Comparison of ENCODE assay signal across 19 cellular contexts in the genomic region with DNA sequence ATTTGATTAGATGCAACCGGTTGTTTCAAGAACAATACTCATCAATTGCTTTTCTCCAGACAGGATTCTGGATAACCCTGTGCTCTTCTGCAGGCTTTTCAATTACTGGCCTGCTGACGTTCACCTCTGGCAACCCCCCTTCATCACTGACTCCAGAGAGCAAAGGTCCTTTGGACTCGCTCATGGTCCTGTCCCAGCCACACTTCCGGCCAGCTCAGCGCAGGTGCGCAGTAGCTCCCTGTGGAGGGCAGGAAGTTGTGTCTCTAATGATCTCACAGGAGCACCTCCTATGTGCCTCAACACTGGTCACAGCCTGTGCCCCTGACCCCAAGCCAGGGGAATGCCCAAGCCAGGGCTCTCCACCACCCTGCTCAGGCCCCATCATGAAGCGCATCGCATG. TPM values are rescaled to one million over a fixed set of nuclear protein-coding genes. Genes with fewer than 3 reads are reported as not detected.
DNase-seq lines count a peak whose midpoint lies in the region; ATAC-seq and TF ChIP-seq lines count a peak whose summit lies in the region.
"Had no signal": no experiment of that assay in that cellular context is flagged by ENCODE, and none has a peak within 500 bp of the region (broad histone marks: within the 10 kb centered on the region; RNA-seq: fewer than 3 reads in every experiment).

No MANE protein-coding gene starts in this region.

- H3K27ac Mint-ChIP-seq in activated CD4-positive, alpha-beta T cell treated with anti-CD3 and anti-CD28 coated beads, Interleukin-2, amount 10 ng/mL, durations not matched to agents 24 days and 14 days: peak overlapping the region; percentile 51
- peak overlapping the region; percentile 40 for H3K27ac Mint-ChIP-seq in activated T-helper 1 cell treated with anti-CD3 and anti-CD28 coated beads, Interleukin-12 subunit alpha, Interleukin-12 subunit beta, Interleukin-2, Interleukin-4 antibody, amounts not matched to agents 30 ng/mL and 10 ng/mL and 1 ng/mL, durations not matched to agents 14 hours and 24 hours and 36 hours
- H3K27ac Mint-ChIP-seq: CD4-positive, alpha-beta memory T cell; GM23338; H9 had no signal

- no peak overlapping the region for H3K4me3 Mint-ChIP-seq in activated CD4-positive, alpha-beta T cell treated with anti-CD3 and anti-CD28 coated beads, Interleukin-2, amount 10 ng/mL, durations not matched to agents 24 days and 14 days
- no peak overlapping the region for H3K4me3 Mint-ChIP-seq in activated T-helper 1 cell treated with anti-CD3 and anti-CD28 coated beads, Interleukin-12 subunit alpha, Interleukin-12 subunit beta, Interleukin-2, Interleukin-4 antibody, amounts not matched to agents 30 ng/mL and 10 ng/mL and 1 ng/mL, durations not matched to agents 14 hours and 24 hours and 36 hours
- H3K4me3 Mint-ChIP-seq: CD4-positive, alpha-beta memory T cell; GM23338; H9 had no signal

- DNase-seq in activated CD4-positive, alpha-beta T cell treated with anti-CD3 and anti-CD28 coated beads, Interleukin-2, amount 10 ng/mL, durations not matched to agents 24 days and 14 days: no peak
- no peak for DNase-seq in activated CD4-positive, alpha-beta T cell treated with anti-CD3 and anti-CD28 coated beads, Interleukin-2, amount 50 U/mL, for 48 hours
- DNase-seq in activated T-helper 1 cell treated with anti-CD3 and anti-CD28 coated beads, Interleukin-12 subunit alpha, Interleukin-12 subunit beta, Interleukin-2, Interleukin-4 antibody, amounts not matched to agents 30 ng/mL and 10 ng/mL and 1 ng/mL, durations not matched to agents 14 hours and 24 hours and 36 hours (ENCODE audit: low spot score): no peak
- DNase-seq in left lobe of liver (ENCODE audit: low spot score) (peak; percentile 49), AML-193 (lab: John Stamatoyannopoulos, UW) (no peak)
- DNase-seq: 8988T; ACHN; C1 segment of cervical spinal cord; Calu3; CD4-positive, alpha-beta memory T cell; COR-L47; DMS53; DMS79 treated with DMSO at 0.1 percent for 48 hours; GF-D8; H9 had no signal

- intact Hi-C loops in activated CD4-positive, alpha-beta T cell treated with anti-CD3 and anti-CD28 coated beads, Interleukin-2, amount 10 ng/mL, durations not matched to agents 24 days and 14 days (cut with micrococcal nuclease): no loop called here
- intact Hi-C loops in activated T-helper 1 cell treated with anti-CD3 and anti-CD28 coated beads, Interleukin-12 subunit alpha, Interleukin-12 subunit beta, Interleukin-2, Interleukin-4 antibody, amounts not matched to agents 30 ng/mL and 10 ng/mL and 1 ng/mL, durations not matched to agents 14 hours and 24 hours and 36 hours (cut with micrococcal nuclease): no loop called here

- peaks cover 2% of the 10 kb centered on the region for H3K36me3 Mint-ChIP-seq in activated CD4-positive, alpha-beta T cell treated with anti-CD3 and anti-CD28 coated beads, Interleukin-2, amount 10 ng/mL, durations not matched to agents 24 days and 14 days (ENCODE audit: low read depth)
- H3K36me3 Mint-ChIP-seq in activated T-helper 1 cell treated with anti-CD3 and anti-CD28 coated beads, Interleukin-12 subunit alpha, Interleukin-12 subunit beta, Interleukin-2, Interleukin-4 antibody, amounts not matched to agents 30 ng/mL and 10 ng/mL and 1 ng/mL, durations not matched to agents 14 hours and 24 hours and 36 hours (ENCODE audit: low read depth): peaks cover 1% of the 10 kb centered on the region
- H3K36me3 Mint-ChIP-seq: CD4-positive, alpha-beta memory T cell had no signal

- ATAC-seq in left lobe of liver (peak; percentile 80), SK-N-SH treated with all-trans-retinoic acid at 6 μM for 48 hours (no peak)
- ATAC-seq: A549, GM23338, HCT116 had no signal

- H3K27me3 Mint-ChIP-seq in activated CD4-positive, alpha-beta T cell treated with anti-CD3 and anti-CD28 coated beads, Interleukin-2, amount 10 ng/mL, durations not matched to agents 24 days and 14 days: no peaks in the 10 kb centered on the region
- peaks cover 1% of the 10 kb centered on the region for H3K27me3 Mint-ChIP-seq in activated T-helper 1 cell treated with anti-CD3 and anti-CD28 coated beads, Interleukin-12 subunit alpha, Interleukin-12 subunit beta, Interleukin-2, Interleukin-4 antibody, amounts not matched to agents 30 ng/mL and 10 ng/mL and 1 ng/mL, durations not matched to agents 14 hours and 24 hours and 36 hours (ENCODE audit: insufficient read depth)

- peaks cover 10% of the 10 kb centered on the region for H3K4me1 Mint-ChIP-seq in activated CD4-positive, alpha-beta T cell treated with anti-CD3 and anti-CD28 coated beads, Interleukin-2, amount 10 ng/mL, durations not matched to agents 24 days and 14 days
- peaks cover 23% of the 10 kb centered on the region for H3K4me1 Mint-ChIP-seq in activated T-helper 1 cell treated with anti-CD3 and anti-CD28 coated beads, Interleukin-12 subunit alpha, Interleukin-12 subunit beta, Interleukin-2, Interleukin-4 antibody, amounts not matched to agents 30 ng/mL and 10 ng/mL and 1 ng/mL, durations not matched to agents 14 hours and 24 hours and 36 hours (ENCODE audit: low read depth)
- H3K4me1 Mint-ChIP-seq: GM23338 had no signal

- peaks cover 4% of the 10 kb centered on the region for H3K9me3 Mint-ChIP-seq in activated CD4-positive, alpha-beta T cell treated with anti-CD3 and anti-CD28 coated beads, Interleukin-2, amount 10 ng/mL, durations not matched to agents 24 days and 14 days
- H3K9me3 Mint-ChIP-seq in activated T-helper 1 cell treated with anti-CD3 and anti-CD28 coated beads, Interleukin-12 subunit alpha, Interleukin-12 subunit beta, Interleukin-2, Interleukin-4 antibody, amounts not matched to agents 30 ng/mL and 10 ng/mL and 1 ng/mL, durations not matched to agents 14 hours and 24 hours and 36 hours: peaks cover 8% of the 10 kb centered on the region

TF ChIP-seq in SK-N-SH treated with all-trans-retinoic acid at 6 μM for 48 hours, 23 proteins besides CTCF, POLR2A, EP300 and RAD21:
- TF ChIP-seq ZFP3 (CRISPR knock-in tag; IDR thresholded peaks at IDR 0.05) (no peak), CSDC2 (CRISPR knock-in tag; IDR thresholded peaks at IDR 0.05) (no peak), ZC3H10 (CRISPR knock-in tag; IDR thresholded peaks at IDR 0.05) (no peak), ZNF70 (CRISPR knock-in tag; IDR thresholded peaks at IDR 0.05) (no peak), OSR1 (CRISPR knock-in tag; IDR thresholded peaks at IDR 0.05) (no peak), TOX (CRISPR knock-in tag; IDR thresholded peaks at IDR 0.05; ENCODE audit: borderline replicate concordance) (no peak), ZNF8 (CRISPR knock-in tag; IDR thresholded peaks at IDR 0.05) (no peak)
- TF ChIP-seq, protein P1, sequence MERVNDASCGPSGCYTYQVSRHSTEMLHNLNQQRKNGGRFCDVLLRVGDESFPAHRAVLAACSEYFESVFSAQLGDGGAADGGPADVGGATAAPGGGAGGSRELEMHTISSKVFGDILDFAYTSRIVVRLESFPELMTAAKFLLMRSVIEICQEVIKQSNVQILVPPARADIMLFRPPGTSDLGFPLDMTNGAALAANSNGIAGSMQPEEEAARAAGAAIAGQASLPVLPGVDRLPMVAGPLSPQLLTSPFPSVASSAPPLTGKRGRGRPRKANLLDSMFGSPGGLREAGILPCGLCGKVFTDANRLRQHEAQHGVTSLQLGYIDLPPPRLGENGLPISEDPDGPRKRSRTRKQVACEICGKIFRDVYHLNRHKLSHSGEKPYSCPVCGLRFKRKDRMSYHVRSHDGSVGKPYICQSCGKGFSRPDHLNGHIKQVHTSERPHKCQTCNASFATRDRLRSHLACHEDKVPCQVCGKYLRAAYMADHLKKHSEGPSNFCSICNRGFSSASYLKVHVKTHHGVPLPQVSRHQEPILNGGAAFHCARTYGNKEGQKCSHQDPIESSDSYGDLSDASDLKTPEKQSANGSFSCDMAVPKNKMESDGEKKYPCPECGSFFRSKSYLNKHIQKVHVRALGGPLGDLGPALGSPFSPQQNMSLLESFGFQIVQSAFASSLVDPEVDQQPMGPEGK (CRISPR knock-in tag; IDR thresholded peaks at IDR 0.05; ENCODE audit: borderline replicate concordance): no peak
- TF ChIP-seq, protein P2, sequence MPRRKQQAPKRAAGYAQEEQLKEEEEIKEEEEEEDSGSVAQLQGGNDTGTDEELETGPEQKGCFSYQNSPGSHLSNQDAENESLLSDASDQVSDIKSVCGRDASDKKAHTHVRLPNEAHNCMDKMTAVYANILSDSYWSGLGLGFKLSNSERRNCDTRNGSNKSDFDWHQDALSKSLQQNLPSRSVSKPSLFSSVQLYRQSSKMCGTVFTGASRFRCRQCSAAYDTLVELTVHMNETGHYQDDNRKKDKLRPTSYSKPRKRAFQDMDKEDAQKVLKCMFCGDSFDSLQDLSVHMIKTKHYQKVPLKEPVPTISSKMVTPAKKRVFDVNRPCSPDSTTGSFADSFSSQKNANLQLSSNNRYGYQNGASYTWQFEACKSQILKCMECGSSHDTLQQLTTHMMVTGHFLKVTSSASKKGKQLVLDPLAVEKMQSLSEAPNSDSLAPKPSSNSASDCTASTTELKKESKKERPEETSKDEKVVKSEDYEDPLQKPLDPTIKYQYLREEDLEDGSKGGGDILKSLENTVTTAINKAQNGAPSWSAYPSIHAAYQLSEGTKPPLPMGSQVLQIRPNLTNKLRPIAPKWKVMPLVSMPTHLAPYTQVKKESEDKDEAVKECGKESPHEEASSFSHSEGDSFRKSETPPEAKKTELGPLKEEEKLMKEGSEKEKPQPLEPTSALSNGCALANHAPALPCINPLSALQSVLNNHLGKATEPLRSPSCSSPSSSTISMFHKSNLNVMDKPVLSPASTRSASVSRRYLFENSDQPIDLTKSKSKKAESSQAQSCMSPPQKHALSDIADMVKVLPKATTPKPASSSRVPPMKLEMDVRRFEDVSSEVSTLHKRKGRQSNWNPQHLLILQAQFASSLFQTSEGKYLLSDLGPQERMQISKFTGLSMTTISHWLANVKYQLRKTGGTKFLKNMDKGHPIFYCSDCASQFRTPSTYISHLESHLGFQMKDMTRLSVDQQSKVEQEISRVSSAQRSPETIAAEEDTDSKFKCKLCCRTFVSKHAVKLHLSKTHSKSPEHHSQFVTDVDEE (CRISPR knock-in tag; IDR thresholded peaks at IDR 0.05): no peak

RNA-seq across cellular contexts. Expression of a gene that starts 44.0 kb away (rescaled TPM):
- total RNA-seq in activated CD4-positive, alpha-beta T cell treated with anti-CD3 and anti-CD28 coated beads, Interleukin-2, amount 10 ng/mL, durations not matched to agents 24 days and 14 days: 0.19 and 0.35 TPM in 2 replicates
- total RNA-seq in activated T-helper 1 cell treated with anti-CD3 and anti-CD28 coated beads, Interleukin-12 subunit alpha, Interleukin-12 subunit beta, Interleukin-2, Interleukin-4 antibody, amounts not matched to agents 30 ng/mL and 10 ng/mL and 1 ng/mL, durations not matched to agents 14 hours and 24 hours and 36 hours: 0.47 and 0.66 TPM in 2 replicates
- 1.8 TPM for total RNA-seq in left lobe of liver
- total RNA-seq: CD4-positive, alpha-beta memory T cell had no signal
